Comparison of ENCODE assay signal across 19 cellular contexts in the genomic region with DNA sequence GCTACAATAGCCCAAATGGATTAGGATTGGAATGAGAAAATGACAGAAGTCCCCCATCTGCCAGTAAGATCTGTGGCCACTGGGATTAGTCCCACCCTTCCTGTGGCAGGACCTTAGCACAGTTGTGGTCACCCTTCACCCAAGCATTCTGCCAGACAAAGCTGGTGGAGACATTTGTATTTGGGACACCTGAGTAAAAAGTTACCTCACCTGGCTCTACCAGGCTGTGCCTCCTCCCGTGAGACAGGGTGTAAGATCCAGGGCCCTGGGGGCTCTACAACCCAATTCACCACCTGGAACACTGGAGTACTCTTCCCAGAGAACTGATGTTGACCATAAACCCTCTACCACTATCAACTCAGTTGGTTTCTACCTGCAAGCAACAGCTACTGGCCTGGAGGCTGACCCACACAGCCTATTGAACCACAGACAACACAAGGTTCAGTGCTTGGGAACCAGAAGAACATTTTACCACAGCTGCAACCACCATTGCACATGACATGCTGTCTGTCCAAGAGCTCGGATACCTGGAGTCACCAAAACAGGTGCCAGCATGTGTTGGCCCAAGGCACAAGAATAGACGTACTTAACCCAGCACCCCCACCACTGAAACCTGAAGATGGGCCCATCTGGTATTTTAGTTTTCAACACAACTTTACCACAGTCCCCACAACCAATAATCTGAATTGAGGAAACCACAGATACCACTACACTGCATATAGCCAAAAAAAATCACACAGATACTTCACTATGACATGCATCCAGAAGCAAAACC.
DNase-seq lines count a peak whose midpoint lies in the region; ATAC-seq and TF ChIP-seq lines count a peak whose summit lies in the region.
"Had no signal": no experiment of that assay in that cellular context is flagged by ENCODE, and none has a peak within 500 bp of the region (broad histone marks: within the 10 kb centered on the region; RNA-seq: fewer than 3 reads in every experiment).

No MANE protein-coding gene starts in this region.

- no peaks in the 10 kb centered on the region for H3K27me3 ChIP-seq in SU-DHL-6 (ENCODE audit: low read length)
- H3K27me3 ChIP-seq: BLaER1 had no signal

- intact Hi-C loops in activated CD4-positive, alpha-beta T cell treated with anti-CD3 and anti-CD28 coated beads, Interleukin-2, amount 10 ng/mL, durations not matched to agents 24 days and 14 days (cut with micrococcal nuclease) = no loop called here

- H3K27ac ChIP-seq in SU-DHL-6 (ENCODE audit: low read depth, low read length) = no peak overlapping the region
- H3K27ac ChIP-seq: 22Rv1, BLaER1, GM23248 had no signal

- H3F3A ChIP-seq in SU-DHL-6 (ENCODE audit: insufficient read depth) = no peaks in the 10 kb centered on the region

- H3K4me3 ChIP-seq in SU-DHL-6 (ENCODE audit: insufficient read depth, low read length, poor library complexity, severe bottlenecking) = no peak overlapping the region
- H3K4me3 ChIP-seq: BLaER1, GM23248 had no signal

- H3K27ac Mint-ChIP-seq in activated CD4-positive, alpha-beta T cell treated with anti-CD3 and anti-CD28 coated beads, Interleukin-2, amount 10 ng/mL, durations not matched to agents 24 days and 14 days = no peak overlapping the region
- no peak overlapping the region for H3K27ac Mint-ChIP-seq in activated CD4-positive, alpha-beta T cell treated with anti-CD3 and anti-CD28 coated beads, Interleukin-2, amount 10 ng/mL, durations not matched to agents 7 days and 5 days
- H3K27ac Mint-ChIP-seq: B cell; CD14-positive monocyte; CD4-positive, alpha-beta T cell; CD8-positive, alpha-beta memory T cell; H9 had no signal

- H3K36me3 Mint-ChIP-seq in activated CD4-positive, alpha-beta T cell treated with anti-CD3 and anti-CD28 coated beads, Interleukin-2, amount 10 ng/mL, durations not matched to agents 24 days and 14 days (ENCODE audit: low read depth) = no peaks in the 10 kb centered on the region
- no peaks in the 10 kb centered on the region for H3K36me3 Mint-ChIP-seq in activated CD4-positive, alpha-beta T cell treated with anti-CD3 and anti-CD28 coated beads, Interleukin-2, amount 10 ng/mL, durations not matched to agents 7 days and 5 days (ENCODE audit: low read depth)
- H3K36me3 Mint-ChIP-seq: CD14-positive monocyte; CD8-positive, alpha-beta memory T cell had no signal

- no peaks in the 10 kb centered on the region for H3K27me3 Mint-ChIP-seq in activated CD4-positive, alpha-beta T cell treated with anti-CD3 and anti-CD28 coated beads, Interleukin-2, amount 10 ng/mL, durations not matched to agents 24 days and 14 days
- H3K27me3 Mint-ChIP-seq in activated CD4-positive, alpha-beta T cell treated with anti-CD3 and anti-CD28 coated beads, Interleukin-2, amount 10 ng/mL, durations not matched to agents 7 days and 5 days = no peaks in the 10 kb centered on the region
- H3K27me3 Mint-ChIP-seq: B cell; CD4-positive, alpha-beta T cell had no signal

- no peaks in the 10 kb centered on the region for H3K79me2 ChIP-seq in SU-DHL-6 (ENCODE audit: insufficient read depth, low read length)

- H3K9ac ChIP-seq in SU-DHL-6 (ENCODE audit: low read length) = no peak overlapping the region
- H3K9ac ChIP-seq: BLaER1, GM23248 had no signal

- H2AFZ ChIP-seq in SU-DHL-6 (ENCODE audit: low read depth, low read length, severe bottlenecking) = peak overlapping the region; percentile 41
- H2AFZ ChIP-seq: GM23248 had no signal

- no peaks in the 10 kb centered on the region for H3K36me3 ChIP-seq in SU-DHL-6 (ENCODE audit: low read length)
- H3K36me3 ChIP-seq: BLaER1 had no signal

- H3K4me1 Mint-ChIP-seq in activated CD4-positive, alpha-beta T cell treated with anti-CD3 and anti-CD28 coated beads, Interleukin-2, amount 10 ng/mL, durations not matched to agents 24 days and 14 days = no peaks in the 10 kb centered on the region
- H3K4me1 Mint-ChIP-seq in activated CD4-positive, alpha-beta T cell treated with anti-CD3 and anti-CD28 coated beads, Interleukin-2, amount 10 ng/mL, durations not matched to agents 7 days and 5 days = no peaks in the 10 kb centered on the region
- H3K4me1 Mint-ChIP-seq: B cell; CD14-positive monocyte; CD8-positive, alpha-beta memory T cell; H9 had no signal

- no peaks in the 10 kb centered on the region for H4K20me1 ChIP-seq in SU-DHL-6 (ENCODE audit: low read depth, low read length)
- H4K20me1 ChIP-seq: BLaER1 had no signal

- POLR2A ChIA-PET in activated CD4-positive, alpha-beta T cell treated with anti-CD3 and anti-CD28 coated beads, Interleukin-2, amount 10 ng/mL, durations not matched to agents 7 days and 5 days (lab: Charles Lee) = no interaction called here

- no peaks in the 10 kb centered on the region for H3K9me2 ChIP-seq in SU-DHL-6 (replicated peaks; ENCODE audit: insufficient read depth, low read length)

- no peaks in the 10 kb centered on the region for H3K9me3 ChIP-seq in SU-DHL-6 (ENCODE audit: insufficient read depth, low read length)
- H3K9me3 ChIP-seq: BLaER1 had no signal

- TF ChIP-seq CTCF in SU-DHL-6 (IDR thresholded peaks at IDR 0.05; ENCODE audit: insufficient read depth, low read length, poor library complexity, severe bottlenecking) = no peak

- DNase-seq in activated CD4-positive, alpha-beta T cell treated with anti-CD3 and anti-CD28 coated beads, Interleukin-2, amount 10 ng/mL, durations not matched to agents 24 days and 14 days = peak; percentile 24
- DNase-seq in activated CD4-positive, alpha-beta T cell treated with anti-CD3 and anti-CD28 coated beads, Interleukin-2, amount 10 ng/mL, durations not matched to agents 7 days and 5 days = no peak
- DNase-seq in MV-4-11 (lab: John Stamatoyannopoulos, UW) = peak; percentile 8
- peak; percentile 84 for DNase-seq in myocyte (ENCODE audit: low read depth)
- DNase-seq in DMS53 (lab: John Stamatoyannopoulos, UW) = no peak
- no peak for DNase-seq in C1 segment of cervical spinal cord (lab: John Stamatoyannopoulos, UW)
- DNase-seq: CD4-positive, alpha-beta T cell; CD8-positive, alpha-beta memory T cell; DMS 273 treated with DMSO at 0.1 percent for 48 hours; DMS79 treated with DMSO at 0.1 percent for 48 hours; GM23248; H9 had no signal

- H3K9me3 Mint-ChIP-seq in activated CD4-positive, alpha-beta T cell treated with anti-CD3 and anti-CD28 coated beads, Interleukin-2, amount 10 ng/mL, durations not matched to agents 24 days and 14 days = peaks cover 5% of the 10 kb centered on the region
- peaks cover 7% of the 10 kb centered on the region for H3K9me3 Mint-ChIP-seq in activated CD4-positive, alpha-beta T cell treated with anti-CD3 and anti-CD28 coated beads, Interleukin-2, amount 10 ng/mL, durations not matched to agents 7 days and 5 days
- H3K9me3 Mint-ChIP-seq: H9 had no signal

- H3K4me3 Mint-ChIP-seq in activated CD4-positive, alpha-beta T cell treated with anti-CD3 and anti-CD28 coated beads, Interleukin-2, amount 10 ng/mL, durations not matched to agents 24 days and 14 days = no peak overlapping the region
- H3K4me3 Mint-ChIP-seq in activated CD4-positive, alpha-beta T cell treated with anti-CD3 and anti-CD28 coated beads, Interleukin-2, amount 10 ng/mL, durations not matched to agents 7 days and 5 days = no peak overlapping the region
- H3K4me3 Mint-ChIP-seq: B cell; CD14-positive monocyte; CD4-positive, alpha-beta T cell; CD8-positive, alpha-beta memory T cell; H9 had no signal

- CTCF ChIA-PET in activated CD4-positive, alpha-beta T cell treated with anti-CD3 and anti-CD28 coated beads, Interleukin-2, amount 10 ng/mL, durations not matched to agents 7 days and 5 days (lab: Charles Lee) = no interaction called here

- H3K4me2 ChIP-seq in SU-DHL-6 (ENCODE audit: low read depth, low read length, poor library complexity, severe bottlenecking) = no peak overlapping the region
- H3K4me2 ChIP-seq: BLaER1 had no signal

- no peak for ATAC-seq in GM21619 (IDR thresholded peaks at IDR 0.05; ENCODE audit: unreplicated experiment)
- ATAC-seq: HCT116 had no signal

Comparison
In these comparisons a context has a peak if more than half of its experiments do, and no peak if none do; other contexts are left out.
1. DNase-seq: peak in activated CD4-positive, alpha-beta T cell treated with anti-CD3 and anti-CD28 coated beads, Interleukin-2, amount 10 ng/mL, durations not matched to agents 24 days and 14 days (single experiment), MV-4-11 (single experiment) and myocyte (single experiment); none in activated CD4-positive, alpha-beta T cell treated with anti-CD3 and anti-CD28 coated beads, Interleukin-2, amount 10 ng/mL, durations not matched to agents 7 days and 5 days (single experiment), DMS53 (single experiment) and C1 segment of cervical spinal cord (0 of 14).